15 cellular contexts compared by ENCODE assay signal in genomic region chr3:131072845-131073244, GRCh38. TPM values are rescaled to one million over a fixed set of nuclear protein-coding genes. Genes with fewer than 3 reads are reported as not detected.
DNase-seq lines count a peak whose midpoint lies in the region; ATAC-seq and TF ChIP-seq lines count a peak whose summit lies in the region.
"Had no signal": no experiment of that assay in that cellular context is flagged by ENCODE, and none has a peak within 500 bp of the region (broad histone marks: within the 10 kb centered on the region; RNA-seq: fewer than 3 reads in every experiment).

No MANE protein-coding gene starts in this region.

- WGBS in gastroesophageal sphincter (ENCODE audit: low coverage in 1 of 2), 2 donors, result 63 to 71% methylated on average over 1 to 2 of the region's 2 CpGs

- CTCF ChIA-PET in RWPE1 (lab: Yijun Ruan, JAX), result no interaction called here

- H3K4me3 ChIP-seq in BE2C (ENCODE audit: low read depth, low read length) (no peak overlapping the region), gastroesophageal sphincter (no peak overlapping the region), osteoblast (ENCODE audit: insufficient read depth, low read length) (peak overlapping the region; percentile 5), WERI-Rb-1 (ENCODE audit: low read depth, low read length) (no peak overlapping the region)
- H3K4me3 ChIP-seq: psoas muscle had no signal

- H3K79me2 ChIP-seq in osteoblast (ENCODE audit: insufficient read depth, low read length), result no peaks in the 10 kb centered on the region

- no peak for TF ChIP-seq EP300 in gastroesophageal sphincter (IDR thresholded peaks at IDR 0.05)

- peak overlapping the region; percentile 75 for H2AFZ ChIP-seq in osteoblast (ENCODE audit: low read length)

- TF ChIP-seq CTCF in BE2C (IDR thresholded peaks at IDR 0.05; ENCODE audit: low read depth, low read length) (no peak), gastroesophageal sphincter (IDR thresholded peaks at IDR 0.05) (no peak), osteoblast (IDR thresholded peaks at IDR 0.05; ENCODE audit: extremely low read depth, low read depth, low read length) (no peak), RWPE1 (conservative IDR thresholded peaks at IDR 0.05; ENCODE audit: low read depth) (no peak), WERI-Rb-1 (IDR thresholded peaks at IDR 0.05; ENCODE audit: low read depth, low read length) (no peak)

- POLR2A ChIA-PET in RWPE1 (lab: Yijun Ruan, JAX; ENCODE audit: low non-redundant PET), result no interaction called here

- H3K27me3 ChIP-seq in BE2C, result no peaks in the 10 kb centered on the region
- H3K27me3 ChIP-seq in gastroesophageal sphincter, result no peaks in the 10 kb centered on the region
- no peaks in the 10 kb centered on the region for H3K27me3 ChIP-seq in osteoblast (ENCODE audit: insufficient read depth, low read length)
- no peaks in the 10 kb centered on the region for H3K27me3 ChIP-seq in WERI-Rb-1 (ENCODE audit: insufficient read depth, low read depth, severe bottlenecking)

- ATAC-seq in gastroesophageal sphincter (peak; percentile 63), HG02759 (IDR thresholded peaks at IDR 0.05; ENCODE audit: unreplicated experiment) (no peak)
- ATAC-seq: effector memory CD8-positive, alpha-beta T cell; PC-3 had no signal

- H3K36me3 ChIP-seq in BE2C (no peaks in the 10 kb centered on the region), gastroesophageal sphincter (no peaks in the 10 kb centered on the region), osteoblast (ENCODE audit: insufficient read depth, low read length) (no peaks in the 10 kb centered on the region), WERI-Rb-1 (no peaks in the 10 kb centered on the region)

- DNase-seq in BE2C, result peak; percentile 44
- peak; percentile 13 for DNase-seq in T1000 (lab: John Stamatoyannopoulos, UW)
- DNase-seq in osteoblast (ENCODE audit: insufficient read length, low spot score, missing footprints), result no peak
- DNase-seq in RWPE1 (ENCODE audit: low spot score), result no peak
- DNase-seq in WERI-Rb-1, result no peak
- DNase-seq in NCI-H2227 treated with DMSO at 0.1 percent for 48 hours (lab: John Stamatoyannopoulos, UW), result no peak
- DNase-seq: activated CD4-positive, alpha-beta T cell treated with anti-CD3 and anti-CD28 coated beads, Interleukin-2, amount 10 ng/mL, durations not matched to agents 24 days and 14 days; effector memory CD8-positive, alpha-beta T cell; NCI-H446; PC-3; psoas muscle; stimulated activated CD4-positive, alpha-beta T cell treated with anti-CD3 and anti-CD28 coated beads, Interleukin-2, amount 100 ng/mL, for 24 hours had no signal

- H3K4me1 ChIP-seq in BE2C (peaks cover 42% of the 10 kb centered on the region), gastroesophageal sphincter (peaks cover 0 to 4% (median 0%) of the 10 kb centered on the region in 3 donors), osteoblast (ENCODE audit: insufficient read depth, low read length) (peaks cover 14% of the 10 kb centered on the region)

- H3K27ac ChIP-seq in gastroesophageal sphincter (peak overlapping the region in 1 of 4 donors; percentile 26), osteoblast (ENCODE audit: low read depth, low read length) (peak overlapping the region; percentile 83), RWPE1 (no peak overlapping the region), WERI-Rb-1 (no peak overlapping the region)

- H3K9me3 ChIP-seq in BE2C, result no peaks in the 10 kb centered on the region
- no peaks in the 10 kb centered on the region for H3K9me3 ChIP-seq in gastroesophageal sphincter
- no peaks in the 10 kb centered on the region for H3K9me3 ChIP-seq in osteoblast (ENCODE audit: low read depth, low read length)
- H3K9me3 ChIP-seq in WERI-Rb-1 (ENCODE audit: severe bottlenecking), result no peaks in the 10 kb centered on the region
- H3K9me3 ChIP-seq: psoas muscle had no signal

- no peaks in the 10 kb centered on the region for H4K20me1 ChIP-seq in osteoblast (ENCODE audit: insufficient read depth, low read length)

- H3K4me2 ChIP-seq in osteoblast (ENCODE audit: insufficient read depth, low read length), result peak overlapping the region; percentile 45

- no peak for TF ChIP-seq POLR2A in gastroesophageal sphincter (IDR thresholded peaks at IDR 0.05)

RNA-seq across cellular contexts. Expression of gene NEK11, which starts 46.2 kb away (rescaled TPM):
- 1.2 TPM for polyA plus RNA-seq in BE2C (2012; ENCODE audit: insufficient read depth, insufficient read length, low read depth)
- total RNA-seq in gastroesophageal sphincter (10 to 100 TPM in 1 of 4 donors, 1 to 10 TPM in 3; 4.4 to 19.1 (median 6.0) TPM), osteoblast (14.5 and 20.9 TPM in 2 replicates)
- total RNA-seq: H1 had no signal

RNA-seq across cellular contexts. Expression of gene ASTE1, which starts 46.2 kb away (rescaled TPM):
- 4.7 TPM for polyA plus RNA-seq in BE2C (2012; ENCODE audit: insufficient read depth, insufficient read length, low read depth)
- total RNA-seq in gastroesophageal sphincter (1 to 10 TPM; 3.0 to 4.8 (median 4.0) TPM), osteoblast (9.8 and 12.1 TPM in 2 replicates)
- total RNA-seq: H1 had no signal

Comparison
In these comparisons a context has a peak if more than half of its experiments do, and no peak if none do; other contexts are left out.
1. DNase-seq: peak in BE2C (single experiment) and T1000 (single experiment); none in osteoblast (single experiment), RWPE1 (single experiment), WERI-Rb-1 (single experiment) and NCI-H2227 treated with DMSO at 0.1 percent for 48 hours (single experiment).